Comparison of ENCODE assay signal across 15 cellular contexts in the genomic region with DNA sequence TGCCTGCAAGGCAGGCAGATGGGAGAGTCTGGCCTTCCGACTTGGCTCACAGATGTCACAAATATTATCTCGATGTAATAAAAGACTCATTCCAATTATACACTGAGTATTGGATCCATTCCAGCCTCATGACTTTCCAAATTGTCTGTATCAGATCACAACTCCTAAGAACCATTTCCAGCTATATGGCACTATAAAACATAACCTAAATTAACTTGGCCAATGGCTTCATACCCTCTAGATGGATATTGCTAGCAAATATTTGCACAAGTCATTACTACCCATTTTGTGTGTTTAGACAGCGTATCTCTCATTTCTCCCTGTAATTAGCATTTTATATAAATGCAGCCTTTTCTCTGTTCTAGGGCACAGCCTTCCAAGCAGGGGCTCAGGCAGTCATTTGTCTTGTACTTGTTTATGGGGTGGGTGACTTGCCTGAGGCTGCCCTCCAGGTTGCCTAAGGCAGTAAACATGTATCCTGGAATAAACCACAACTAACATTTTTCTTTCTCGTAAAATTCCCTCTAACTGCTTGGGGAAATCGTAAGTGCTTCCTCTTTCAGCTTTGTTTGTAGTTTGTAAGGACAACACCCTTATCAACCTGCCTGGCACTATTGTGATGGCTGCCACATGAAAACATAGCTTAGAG.
DNase-seq lines count a peak whose midpoint lies in the region; FAIRE-seq lines count a peak whose summit lies in the region.
"Had no signal": no experiment of that assay in that cellular context is flagged by ENCODE, and none has a peak within 500 bp of the region (broad histone marks: within the 10 kb centered on the region; RNA-seq: fewer than 3 reads in every experiment).

No MANE protein-coding gene starts in this region.

- H3K36me3 ChIP-seq in small intestine (ENCODE audit: control insufficient read depth in 2 of 2, insufficient read depth in 2 of 2, low read length in 2 of 2), result no peaks in the 10 kb centered on the region
- H3K36me3 ChIP-seq: WERI-Rb-1 had no signal

- no peak overlapping the region for H3K27ac ChIP-seq in small intestine (ENCODE audit: low read depth in 1 of 2, low read length in 1 of 2)
- H3K27ac ChIP-seq: WERI-Rb-1 had no signal

- 13 to 37% (median 27%) methylated on average over 5 of the region's 5 CpGs for WGBS in small intestine, 3 donors

- H3K4me3 ChIP-seq in small intestine (ENCODE audit: low read depth in 1 of 2, low read length in 2 of 2), result no peak overlapping the region

- H3K27me3 ChIP-seq in small intestine (ENCODE audit: control insufficient read depth in 2 of 2, insufficient read depth in 2 of 2, low read length in 2 of 2), result no peaks in the 10 kb centered on the region

- FAIRE-seq in small intestine (lab: Jason Lieb, UNC), result no peak
- FAIRE-seq: A204.1 had no signal

- no peaks in the 10 kb centered on the region for H3K9me3 ChIP-seq in small intestine (ENCODE audit: control insufficient read depth, low read depth)

- DNase-seq in NCI-H82 (lab: John Stamatoyannopoulos, UW) (peak; percentile 20), NCI-H82 treated with DMSO at 0.1 percent for 48 hours (lab: John Stamatoyannopoulos, UW; ENCODE audit: unreplicated experiment) (no peak), NCI-H2029 treated with DMSO at 0.1 percent for 48 hours (lab: John Stamatoyannopoulos, UW) (peak; percentile 97), NCI-H748 treated with DMSO at 0.1 percent for 48 hours (lab: John Stamatoyannopoulos, UW) (peak; percentile 99), small intestine (peak; percentile 38), SIG-M5 (lab: John Stamatoyannopoulos, UW) (no peak), HuH-7.5 (ENCODE audit: low spot score) (no peak), NOMO-1 treated with DMSO at 0.1 percent for 48 hours (lab: John Stamatoyannopoulos, UW; ENCODE audit: unreplicated experiment) (no peak)
- DNase-seq: amniotic stem cell; central memory CD4-positive, alpha-beta T cell; endodermal cell; NCI-H2227 treated with DMSO at 0.1 percent for 48 hours; T-cell; WERI-Rb-1 had no signal

- no peaks in the 10 kb centered on the region for H3K4me1 ChIP-seq in small intestine (ENCODE audit: control insufficient read depth in 2 of 2, insufficient read depth in 1 of 2, low read depth in 1 of 2, low read length in 1 of 2)

Comparison
In these comparisons a context has a peak if more than half of its experiments do, and no peak if none do; other contexts are left out.
1. DNase-seq: peak in NCI-H82 (single experiment), NCI-H2029 treated with DMSO at 0.1 percent for 48 hours (single experiment), NCI-H748 treated with DMSO at 0.1 percent for 48 hours (single experiment) and small intestine (single experiment); none in NCI-H82 treated with DMSO at 0.1 percent for 48 hours (single experiment), SIG-M5 (single experiment), HuH-7.5 (single experiment) and NOMO-1 treated with DMSO at 0.1 percent for 48 hours (single experiment).